Comparison of ENCODE assay signal across 3 cellular contexts in the genomic region with DNA sequence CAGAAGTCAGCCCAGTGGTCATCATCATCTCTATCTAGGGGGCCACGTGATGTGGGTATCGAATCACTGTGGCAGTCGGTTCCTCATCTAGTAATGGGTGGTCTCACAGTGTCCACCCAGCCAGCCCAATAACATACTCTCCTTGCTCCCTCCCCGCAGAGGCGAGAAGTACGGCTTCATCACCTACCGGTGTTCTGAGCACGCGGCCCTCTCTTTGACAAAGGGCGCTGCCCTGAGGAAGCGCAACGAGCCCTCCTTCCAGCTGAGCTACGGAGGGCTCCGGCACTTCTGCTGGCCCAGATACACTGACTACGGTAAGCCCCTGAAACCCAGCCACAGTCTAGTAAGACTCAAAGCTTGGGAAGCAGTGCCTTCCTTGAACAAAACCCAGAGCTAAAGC.
"Had no signal": no experiment of that assay in that cellular context is flagged by ENCODE, and none has a peak within 500 bp of the region (broad histone marks: within the 10 kb centered on the region; RNA-seq: fewer than 3 reads in every experiment).

No MANE protein-coding gene starts in this region.

- ATAC-seq: GM12878 had no signal

- DNase-seq: GDM1, GF-D8 had no signal

- H3K4me3 ChIP-seq: GM12878 had no signal
